Comparison of ENCODE assay signal across 24 cellular contexts in genomic region chr11:86905252-86905651, GRCh38. TPM values are rescaled to one million over a fixed set of nuclear protein-coding genes. Genes with fewer than 3 reads are reported as not detected.
"Had no signal": no experiment of that assay in that cellular context is flagged by ENCODE, and none has a peak within 500 bp of the region (broad histone marks: within the 10 kb centered on the region; RNA-seq: fewer than 3 reads in every experiment).

No MANE protein-coding gene starts in this region.

- H3K9me3 Mint-ChIP-seq: naive thymus-derived CD8-positive, alpha-beta T cell; natural killer cell treated with Interleukin-12 subunit alpha and Interleukin-12 subunit beta and Interleukin-15 and Interleukin-18, amount 100 ng/mL, for 72 hours; nephron progenitor cell; neural crest cell; stimulated activated memory B cell treated with anti-CD40 and anti-IgM and Interleukin-4, amounts not matched to agents 10 μg/mL and 1 μg/mL and 100 μg/mL, for 72 hours; stimulated activated naive CD8-positive, alpha-beta T cell treated with anti-CD3 and anti-CD28 coated beads, Interleukin-15, amount 100 ng/mL, for 72 hours had no signal

- ATAC-seq: naive thymus-derived CD8-positive, alpha-beta T cell; natural killer cell treated with Interleukin-12 subunit alpha and Interleukin-12 subunit beta and Interleukin-15 and Interleukin-18, amount 100 ng/mL, for 72 hours; psoas muscle; right cardiac atrium; right lobe of liver; stimulated activated memory B cell treated with anti-CD40 and anti-IgM and Interleukin-4, amounts not matched to agents 10 μg/mL and 1 μg/mL and 100 μg/mL, for 72 hours; stimulated activated naive CD8-positive, alpha-beta T cell treated with anti-CD3 and anti-CD28 coated beads, Interleukin-15, amount 100 ng/mL, for 72 hours; stimulated activated naive CD8-positive, alpha-beta T cell treated with anti-CD3 and anti-CD28 coated beads, Interleukin-15, Interleukin-2, amounts not matched to agents 100 U/mL and 50 U/mL, for 24 hours had no signal

- H3K27ac Mint-ChIP-seq: naive thymus-derived CD8-positive, alpha-beta T cell; natural killer cell treated with Interleukin-12 subunit alpha and Interleukin-12 subunit beta and Interleukin-15 and Interleukin-18, amount 100 ng/mL, for 72 hours; nephron progenitor cell; stimulated activated memory B cell treated with anti-CD40 and anti-IgM and Interleukin-4, amounts not matched to agents 10 μg/mL and 1 μg/mL and 100 μg/mL, for 72 hours; stimulated activated naive CD8-positive, alpha-beta T cell treated with anti-CD3 and anti-CD28 coated beads, Interleukin-15, amount 100 ng/mL, for 72 hours had no signal

- H3K4me1 Mint-ChIP-seq: naive thymus-derived CD8-positive, alpha-beta T cell; neural crest cell; stimulated activated memory B cell treated with anti-CD40 and anti-IgM and Interleukin-4, amounts not matched to agents 10 μg/mL and 1 μg/mL and 100 μg/mL, for 72 hours; stimulated activated naive CD8-positive, alpha-beta T cell treated with anti-CD3 and anti-CD28 coated beads, Interleukin-15, amount 100 ng/mL, for 72 hours had no signal

- DNase-seq: naive thymus-derived CD8-positive, alpha-beta T cell; nephron progenitor cell; nucleus accumbens; ovary; posterior cingulate gyrus; psoas muscle; right cardiac atrium; right lobe of liver; sigmoid colon; small intestine; stimulated activated CD4-positive, alpha-beta T cell treated with anti-CD3 and anti-CD28 coated beads, Interleukin-15, amount 100 ng/mL, for 24 hours; stimulated activated CD4-positive, alpha-beta T cell treated with anti-CD3 and anti-CD28 coated beads, Interleukin-2, amount 100 ng/mL, for 24 hours; stimulated activated CD4-positive, alpha-beta T cell treated with anti-CD3 and anti-CD28 coated beads, Interleukin-2, amount 100 ng/mL, for 48 hours; stimulated activated CD4-positive, alpha-beta T cell treated with anti-CD3 and anti-CD28 coated beads, Interleukin-4, amount 100 ng/mL, for 24 hours; stimulated activated naive CD4-positive, alpha-beta T cell; stimulated activated naive CD8-positive, alpha-beta T cell treated with anti-CD3 and anti-CD28 coated beads, Interleukin-15, amount 100 ng/mL, for 72 hours; stimulated activated naive CD8-positive, alpha-beta T cell treated with anti-CD3 and anti-CD28 coated beads, Interleukin-15, Interleukin-2, amounts not matched to agents 100 U/mL and 50 U/mL, for 24 hours; substantia nigra; thyroid gland; trophoblast cell had no signal

- H3K27me3 Mint-ChIP-seq: natural killer cell treated with Interleukin-12 subunit alpha and Interleukin-12 subunit beta and Interleukin-15 and Interleukin-18, amount 100 ng/mL, for 72 hours; progenitor cell of endocrine pancreas; stimulated activated memory B cell treated with anti-CD40 and anti-IgM and Interleukin-4, amounts not matched to agents 10 μg/mL and 1 μg/mL and 100 μg/mL, for 72 hours had no signal

- H3K36me3 Mint-ChIP-seq: naive thymus-derived CD8-positive, alpha-beta T cell; natural killer cell treated with Interleukin-12 subunit alpha and Interleukin-12 subunit beta and Interleukin-15 and Interleukin-18, amount 100 ng/mL, for 72 hours; stimulated activated memory B cell treated with anti-CD40 and anti-IgM and Interleukin-4, amounts not matched to agents 10 μg/mL and 1 μg/mL and 100 μg/mL, for 72 hours had no signal

- H3K4me3 Mint-ChIP-seq: naive thymus-derived CD8-positive, alpha-beta T cell; natural killer cell treated with Interleukin-12 subunit alpha and Interleukin-12 subunit beta and Interleukin-15 and Interleukin-18, amount 100 ng/mL, for 72 hours; nephron progenitor cell; neural crest cell; stimulated activated memory B cell treated with anti-CD40 and anti-IgM and Interleukin-4, amounts not matched to agents 10 μg/mL and 1 μg/mL and 100 μg/mL, for 72 hours; stimulated activated naive CD8-positive, alpha-beta T cell treated with anti-CD3 and anti-CD28 coated beads, Interleukin-15, amount 100 ng/mL, for 72 hours had no signal

RNA-seq across cellular contexts. Expression of gene FZD4, which starts 49.9 kb away (rescaled TPM):
- total RNA-seq: naive thymus-derived CD8-positive, alpha-beta T cell had no signal
